11 cellular contexts compared by ENCODE assay signal in genomic region chr3:40756500-40756899, GRCh38.
"Had no signal": no experiment of that assay in that cellular context is flagged by ENCODE, and none has a peak within 500 bp of the region (broad histone marks: within the 10 kb centered on the region; RNA-seq: fewer than 3 reads in every experiment).

No MANE protein-coding gene starts in this region.

- H3K4me1 ChIP-seq: HAP-1 had no signal

- H3K36me3 ChIP-seq: HAP-1 had no signal

- H3K4me3 Mint-ChIP-seq: GM23338, H9, HFFc6 had no signal

- H3K27ac Mint-ChIP-seq: GM23338, H9, HFFc6 had no signal

- H2AFZ ChIP-seq: GM23248, GM23338 had no signal

- H3K4me2 ChIP-seq: GM23338 had no signal

- H3K4me3 ChIP-seq: GM23248, GM23338, HAP-1 had no signal

- FAIRE-seq: H1, H54 had no signal

- H3K9me3 ChIP-seq: HAP-1 had no signal

- DNase-seq: GM23248, GOT3, H7, H9, HCEC 1CT, HFFc6 had no signal

- H3K27ac ChIP-seq: GM23248 had no signal

- ATAC-seq: GM23338, HCT116 had no signal

- H3K4me1 Mint-ChIP-seq: GM23338, H9 had no signal

- H3K9ac ChIP-seq: GM23248 had no signal
